In genomic region chr15:70478251-70478990, GRCh38 we compare ENCODE assay signal across 8 cellular contexts.
DNase-seq lines count a peak whose midpoint lies in the region; ATAC-seq and TF ChIP-seq lines count a peak whose summit lies in the region.

No MANE protein-coding gene starts in this region.

- peak overlapping the region in 3 of 4 donors; percentile 11 to 41 (median 16) for H3K27ac ChIP-seq in transverse colon

- ATAC-seq in activated naive CD8-positive, alpha-beta T cell treated with anti-CD3 and anti-CD28 coated beads, Interleukin-2, amount 50 U/mL, for 24 hours = no peak
- ATAC-seq in HG03354 (IDR thresholded peaks at IDR 0.05; ENCODE audit: poor library complexity, severe bottlenecking, unreplicated experiment) = peak; percentile 54
- ATAC-seq in HG02610 (IDR thresholded peaks at IDR 0.05; ENCODE audit: unreplicated experiment) = no peak

- 78 to 80% methylated on average over 1 to 19 of the region's 19 CpGs for WGBS in transverse colon (ENCODE audit: low coverage in 1 of 2), 2 donors

- peak overlapping the region; percentile 40 for H3K4me3 Mint-ChIP-seq in activated naive CD8-positive, alpha-beta T cell
- H3K4me3 Mint-ChIP-seq in activated naive CD8-positive, alpha-beta T cell treated with anti-CD3 and anti-CD28 coated beads, Interleukin-2, amount 50 U/mL, for 24 hours = no peak overlapping the region
- H3K4me3 Mint-ChIP-seq in activated naive CD8-positive, alpha-beta T cell treated with anti-CD3 and anti-CD28 coated beads for 36 hours = no peak overlapping the region

- no peaks in the 10 kb centered on the region for H3K9me3 Mint-ChIP-seq in activated naive CD8-positive, alpha-beta T cell (ENCODE audit: low read depth)
- no peaks in the 10 kb centered on the region for H3K9me3 Mint-ChIP-seq in activated naive CD8-positive, alpha-beta T cell treated with anti-CD3 and anti-CD28 coated beads, Interleukin-2, amount 50 U/mL, for 24 hours
- H3K9me3 Mint-ChIP-seq in activated naive CD8-positive, alpha-beta T cell treated with anti-CD3 and anti-CD28 coated beads for 36 hours = no peaks in the 10 kb centered on the region

- no peak for TF ChIP-seq CTCF in transverse colon (IDR thresholded peaks at IDR 0.05)

- no peaks in the 10 kb centered on the region for H3K27me3 ChIP-seq in transverse colon

- no peak for TF ChIP-seq EP300 in transverse colon (IDR thresholded peaks at IDR 0.05; ENCODE audit: low read depth)

- TF ChIP-seq POLR2A in transverse colon (IDR thresholded peaks at IDR 0.05) = no peak

- H3K4me1 ChIP-seq in transverse colon = peaks cover 0 to 19% (median 0%) of the 10 kb centered on the region in 4 donors

- H3K4me1 Mint-ChIP-seq in activated naive CD8-positive, alpha-beta T cell (ENCODE audit: low read depth) = peaks cover 41% of the 10 kb centered on the region
- H3K4me1 Mint-ChIP-seq in activated naive CD8-positive, alpha-beta T cell treated with anti-CD3 and anti-CD28 coated beads, Interleukin-2, amount 50 U/mL, for 24 hours = peaks cover 43% of the 10 kb centered on the region
- H3K4me1 Mint-ChIP-seq in activated naive CD8-positive, alpha-beta T cell treated with anti-CD3 and anti-CD28 coated beads for 36 hours = peaks cover 30% of the 10 kb centered on the region

- H3K4me3 ChIP-seq in transverse colon = no peak overlapping the region

- H3K27me3 Mint-ChIP-seq in activated naive CD8-positive, alpha-beta T cell = peaks cover 14% of the 10 kb centered on the region
- peaks cover 63% of the 10 kb centered on the region for H3K27me3 Mint-ChIP-seq in activated naive CD8-positive, alpha-beta T cell treated with anti-CD3 and anti-CD28 coated beads, Interleukin-2, amount 50 U/mL, for 24 hours
- peaks cover 50% of the 10 kb centered on the region for H3K27me3 Mint-ChIP-seq in activated naive CD8-positive, alpha-beta T cell treated with anti-CD3 and anti-CD28 coated beads for 36 hours

- H3K36me3 ChIP-seq in transverse colon = no peaks in the 10 kb centered on the region

- intact Hi-C loops in transverse colon (cut with DNase I; ENCODE audit: low total_unique reads) = no loop called here

- H3K27ac Mint-ChIP-seq in activated naive CD8-positive, alpha-beta T cell = no peak overlapping the region
- no peak overlapping the region for H3K27ac Mint-ChIP-seq in activated naive CD8-positive, alpha-beta T cell treated with anti-CD3 and anti-CD28 coated beads, Interleukin-2, amount 50 U/mL, for 24 hours
- peak overlapping the region; percentile 7 for H3K27ac Mint-ChIP-seq in activated naive CD8-positive, alpha-beta T cell treated with anti-CD3 and anti-CD28 coated beads for 36 hours

- H3K9me3 ChIP-seq in transverse colon = no peaks in the 10 kb centered on the region

- in situ Hi-C loops in transverse colon (cut with MboI; ENCODE audit: low pct_ligation_motif_present in 1 of 4, low pct_unique_long_range_greater_than_20kb in 1 of 4, low sequenced_read_pairs in 3 of 4) = no loop called here

- DNase-seq in activated naive CD8-positive, alpha-beta T cell treated with anti-CD3 and anti-CD28 coated beads, Interleukin-2, amount 50 U/mL, for 24 hours = no peak
- DNase-seq in activated naive CD8-positive, alpha-beta T cell treated with anti-CD3 and anti-CD28 coated beads for 36 hours = no peak
- DNase-seq in transverse colon = peak; percentile 56
- no peak for DNase-seq in SW480 (ENCODE audit: low spot score)
- no peak for DNase-seq in stimulated activated CD4-positive, alpha-beta T cell treated with anti-CD3 and anti-CD28 coated beads, Interleukin-2, amount 100 ng/mL, for 48 hours

- peaks cover 5% of the 10 kb centered on the region for H3K36me3 Mint-ChIP-seq in activated naive CD8-positive, alpha-beta T cell
- no peaks in the 10 kb centered on the region for H3K36me3 Mint-ChIP-seq in activated naive CD8-positive, alpha-beta T cell treated with anti-CD3 and anti-CD28 coated beads, Interleukin-2, amount 50 U/mL, for 24 hours (ENCODE audit: low read depth)
- H3K36me3 Mint-ChIP-seq in activated naive CD8-positive, alpha-beta T cell treated with anti-CD3 and anti-CD28 coated beads for 36 hours = no peaks in the 10 kb centered on the region
